In the genomic region with DNA sequence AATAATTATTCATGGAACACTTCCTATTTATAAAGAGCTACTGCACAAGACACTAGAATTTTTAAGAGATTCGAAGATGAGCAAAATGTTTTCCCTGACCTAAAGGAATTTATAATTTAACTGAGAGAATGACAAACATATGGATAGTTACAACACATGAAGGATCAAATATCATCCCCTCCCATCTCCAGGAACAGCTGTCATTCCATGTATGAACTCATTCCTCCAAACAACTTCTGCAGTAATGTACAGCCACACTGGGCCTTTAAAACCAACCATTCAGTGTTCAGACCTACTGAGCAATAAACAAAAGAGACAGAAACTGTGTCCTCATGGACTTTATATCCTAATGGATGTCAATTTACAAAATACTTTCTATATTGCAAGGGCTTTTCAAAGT, we compare ENCODE assay signal across 18 cellular contexts.
DNase-seq lines count a peak whose midpoint lies in the region; ATAC-seq and TF ChIP-seq lines count a peak whose summit lies in the region.
"Had no signal": no experiment of that assay in that cellular context is flagged by ENCODE, and none has a peak within 500 bp of the region (broad histone marks: within the 10 kb centered on the region; RNA-seq: fewer than 3 reads in every experiment).

No MANE protein-coding gene starts in this region.

- H3K9ac ChIP-seq in SK-N-SH (no peak overlapping the region), skeletal muscle satellite cell (ENCODE audit: low read depth, low read length) (no peak overlapping the region)

- no peak for TF ChIP-seq RAD21 in SK-N-SH (IDR thresholded peaks at IDR 0.05; ENCODE audit: low read length)

- CTCF ChIA-PET in SK-N-SH (lab: Yijun Ruan, JAX) = interaction anchor here (3.1 kb wide), 1 partner anchor 10 kb away, joined by 20 read pairs; no protein-coding TSS in a partner anchor

- H4K20me1 ChIP-seq in SK-N-SH (ENCODE audit: insufficient read depth) = no peaks in the 10 kb centered on the region

- 90% methylated on average over 1 of the region's 1 CpG for WGBS in SK-N-SH (ENCODE audit: low lambda C conversion rate)

- H3K4me3 ChIP-seq in SK-N-SH (ENCODE audit: low read depth in 2 of 2, low read length in 1 of 2) = no peak overlapping the region
- no peak overlapping the region for H3K4me3 ChIP-seq in fibroblast of villous mesenchyme (ENCODE audit: low read depth, low read length)
- H3K4me3 ChIP-seq in skeletal muscle satellite cell (ENCODE audit: low read length) = no peak overlapping the region
- no peak overlapping the region for H3K4me3 ChIP-seq in left lung

- no peaks in the 10 kb centered on the region for H3K79me2 ChIP-seq in SK-N-SH (ENCODE audit: insufficient read depth)

- no peak overlapping the region for H2AFZ ChIP-seq in SK-N-SH (ENCODE audit: low read depth)

- TF ChIP-seq EP300 in SK-N-SH (IDR thresholded peaks at IDR 0.05; ENCODE audit: borderline replicate concordance in 1 of 2, low read depth in 1 of 2, low read length in 1 of 2) = no peak

- intact Hi-C loops in left lung (cut with DNase I) = no loop called here

- H3F3A ChIP-seq in SK-N-SH (replicated peaks; ENCODE audit: insufficient read depth) = no peaks in the 10 kb centered on the region

- DNase-seq in SK-N-SH = no peak
- DNase-seq in RPMI7951 (ENCODE audit: low read depth) = peak; percentile 9
- DNase-seq in fibroblast of villous mesenchyme (ENCODE audit: low read depth) = peak; percentile 14
- DNase-seq in HuH-7.5 (ENCODE audit: low spot score) = no peak
- no peak for DNase-seq in left lung
- DNase-seq: C1 segment of cervical spinal cord, H7, MV-4-11, NCI-H1417 treated with DMSO at 0.1 percent for 48 hours, NCI-H2081 treated with DMSO at 0.1 percent for 48 hours, NCI-H345, NCI-H774, SHP77 treated with DMSO at 0.1 percent for 48 hours had no signal

- H3K9me3 ChIP-seq in SK-N-SH (no peaks in the 10 kb centered on the region), skeletal muscle satellite cell (replicated peaks; ENCODE audit: low read length) (no peaks in the 10 kb centered on the region), left lung (no peaks in the 10 kb centered on the region)

- H3K36me3 ChIP-seq in SK-N-SH (replicated peaks in 1 of 2; ENCODE audit: control insufficient read depth in 1 of 2, insufficient read depth in 2 of 2, low read length in 1 of 2) (no peaks in the 10 kb centered on the region), skeletal muscle satellite cell (ENCODE audit: insufficient read depth, low read length) (peaks cover 2% of the 10 kb centered on the region), left lung (peaks cover 0 to 12% of the 10 kb centered on the region in 2 donors)

- H3K27ac ChIP-seq in SK-N-SH (ENCODE audit: low read depth in 2 of 2, low read length in 1 of 2) (no peak overlapping the region), left lung (no peak overlapping the region)
- H3K27ac ChIP-seq: 22Rv1 had no signal

- no peak for TF ChIP-seq CTCF in SK-N-SH (IDR thresholded peaks at IDR 0.05)
- no peak for TF ChIP-seq CTCF in fibroblast of villous mesenchyme (IDR thresholded peaks at IDR 0.05; ENCODE audit: insufficient read depth, low read depth, low read length)
- TF ChIP-seq CTCF in left lung (IDR thresholded peaks at IDR 0.05) = no peak

- POLR2A ChIA-PET in SK-N-SH (lab: Yijun Ruan, JAX) = no interaction called here

- H3K4me1 ChIP-seq in SK-N-SH (ENCODE audit: control insufficient read depth in 1 of 2, insufficient read depth in 2 of 2, low read depth in 1 of 2, low read length in 1 of 2) (no peaks in the 10 kb centered on the region; a peak in 1 of 4 replicates), skeletal muscle satellite cell (ENCODE audit: control insufficient read depth, insufficient read depth, low read length) (peaks cover 9% of the 10 kb centered on the region), left lung (no peaks in the 10 kb centered on the region)

- no peaks in the 10 kb centered on the region for H3K27me3 ChIP-seq in SK-N-SH (ENCODE audit: insufficient read depth)
- no peaks in the 10 kb centered on the region for H3K27me3 ChIP-seq in skeletal muscle satellite cell (ENCODE audit: control insufficient read depth, insufficient read depth, low read length)
- H3K27me3 ChIP-seq in left lung = no peaks in the 10 kb centered on the region

- no peaks in the 10 kb centered on the region for H3K9me2 ChIP-seq in SK-N-SH

- no peak overlapping the region for H3K4me2 ChIP-seq in SK-N-SH
- peak overlapping the region; percentile 27 for H3K4me2 ChIP-seq in skeletal muscle satellite cell (ENCODE audit: low read length)

- ATAC-seq in SK-N-SH treated with all-trans-retinoic acid at 6 μM for 48 hours (0 out of 3 replicates have a peak, but pooled peaks have one; percentile 37), GM21367 (IDR thresholded peaks at IDR 0.05; ENCODE audit: unreplicated experiment) (no peak), left lung (no peak)
- ATAC-seq: HepG2 had no signal

TF ChIP-seq in SK-N-SH treated with all-trans-retinoic acid at 6 μM for 48 hours, 23 proteins besides CTCF, POLR2A, EP300 and RAD21 (continues in another document):
- TF ChIP-seq, protein P1, sequence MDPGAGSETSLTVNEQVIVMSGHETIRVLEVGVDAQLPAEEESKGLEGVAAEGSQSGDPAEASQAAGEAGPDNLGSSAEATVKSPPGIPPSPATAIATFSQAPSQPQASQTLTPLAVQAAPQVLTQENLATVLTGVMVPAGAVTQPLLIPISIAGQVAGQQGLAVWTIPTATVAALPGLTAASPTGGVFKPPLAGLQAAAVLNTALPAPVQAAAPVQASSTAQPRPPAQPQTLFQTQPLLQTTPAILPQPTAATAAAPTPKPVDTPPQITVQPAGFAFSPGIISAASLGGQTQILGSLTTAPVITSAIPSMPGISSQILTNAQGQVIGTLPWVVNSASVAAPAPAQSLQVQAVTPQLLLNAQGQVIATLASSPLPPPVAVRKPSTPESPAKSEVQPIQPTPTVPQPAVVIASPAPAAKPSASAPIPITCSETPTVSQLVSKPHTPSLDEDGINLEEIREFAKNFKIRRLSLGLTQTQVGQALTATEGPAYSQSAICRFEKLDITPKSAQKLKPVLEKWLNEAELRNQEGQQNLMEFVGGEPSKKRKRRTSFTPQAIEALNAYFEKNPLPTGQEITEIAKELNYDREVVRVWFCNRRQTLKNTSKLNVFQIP (CRISPR knock-in tag; IDR thresholded peaks at IDR 0.05; ENCODE audit: borderline replicate concordance, low read depth) = no peak
- TF ChIP-seq, protein P2, sequence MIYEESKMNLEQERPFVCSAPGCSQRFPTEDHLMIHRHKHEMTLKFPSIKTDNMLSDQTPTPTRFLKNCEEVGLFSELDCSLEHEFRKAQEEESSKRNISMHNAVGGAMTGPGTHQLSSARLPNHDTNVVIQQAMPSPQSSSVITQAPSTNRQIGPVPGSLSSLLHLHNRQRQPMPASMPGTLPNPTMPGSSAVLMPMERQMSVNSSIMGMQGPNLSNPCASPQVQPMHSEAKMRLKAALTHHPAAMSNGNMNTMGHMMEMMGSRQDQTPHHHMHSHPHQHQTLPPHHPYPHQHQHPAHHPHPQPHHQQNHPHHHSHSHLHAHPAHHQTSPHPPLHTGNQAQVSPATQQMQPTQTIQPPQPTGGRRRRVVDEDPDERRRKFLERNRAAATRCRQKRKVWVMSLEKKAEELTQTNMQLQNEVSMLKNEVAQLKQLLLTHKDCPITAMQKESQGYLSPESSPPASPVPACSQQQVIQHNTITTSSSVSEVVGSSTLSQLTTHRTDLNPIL (CRISPR knock-in tag; IDR thresholded peaks at IDR 0.05; ENCODE audit: low read depth) = no peak
- no peak for TF ChIP-seq ZFP3 (CRISPR knock-in tag; IDR thresholded peaks at IDR 0.05)
- TF ChIP-seq OSR1 (CRISPR knock-in tag; IDR thresholded peaks at IDR 0.05) = no peak
- TF ChIP-seq SNAI2 (CRISPR knock-in tag; IDR thresholded peaks at IDR 0.05) = no peak
- TF ChIP-seq PPARA (CRISPR knock-in tag; IDR thresholded peaks at IDR 0.05; ENCODE audit: borderline replicate concordance) = no peak
- TF ChIP-seq TCF4 (CRISPR knock-in tag; IDR thresholded peaks at IDR 0.05; ENCODE audit: borderline replicate concordance) = no peak
- TF ChIP-seq ZNF70 (CRISPR knock-in tag; IDR thresholded peaks at IDR 0.05) = no peak
- TF ChIP-seq TOX (CRISPR knock-in tag; IDR thresholded peaks at IDR 0.05; ENCODE audit: borderline replicate concordance) = no peak

TF ChIP-seq in SK-N-SH, 30 proteins besides CTCF, POLR2A, EP300 and RAD21 (continues in another document):
- TF ChIP-seq, protein P3, sequence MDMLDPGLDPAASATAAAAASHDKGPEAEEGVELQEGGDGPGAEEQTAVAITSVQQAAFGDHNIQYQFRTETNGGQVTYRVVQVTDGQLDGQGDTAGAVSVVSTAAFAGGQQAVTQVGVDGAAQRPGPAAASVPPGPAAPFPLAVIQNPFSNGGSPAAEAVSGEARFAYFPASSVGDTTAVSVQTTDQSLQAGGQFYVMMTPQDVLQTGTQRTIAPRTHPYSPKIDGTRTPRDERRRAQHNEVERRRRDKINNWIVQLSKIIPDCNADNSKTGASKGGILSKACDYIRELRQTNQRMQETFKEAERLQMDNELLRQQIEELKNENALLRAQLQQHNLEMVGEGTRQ (IDR thresholded peaks at IDR 0.05; ENCODE audit: borderline replicate concordance, low read depth, low read length) = no peak
- no peak for TF ChIP-seq TAF1 (IDR thresholded peaks at IDR 0.05; ENCODE audit: borderline replicate concordance, low read depth, low read length)
- TF ChIP-seq TEAD4 (IDR thresholded peaks at IDR 0.05; ENCODE audit: borderline replicate concordance, insufficient read depth) = no peak
- TF ChIP-seq RFX5 (IDR thresholded peaks at IDR 0.05; ENCODE audit: low read length) = no peak
- TF ChIP-seq NRF1 (IDR thresholded peaks at IDR 0.05; ENCODE audit: low read depth, low read length) = no peak
- TF ChIP-seq, protein P4, sequence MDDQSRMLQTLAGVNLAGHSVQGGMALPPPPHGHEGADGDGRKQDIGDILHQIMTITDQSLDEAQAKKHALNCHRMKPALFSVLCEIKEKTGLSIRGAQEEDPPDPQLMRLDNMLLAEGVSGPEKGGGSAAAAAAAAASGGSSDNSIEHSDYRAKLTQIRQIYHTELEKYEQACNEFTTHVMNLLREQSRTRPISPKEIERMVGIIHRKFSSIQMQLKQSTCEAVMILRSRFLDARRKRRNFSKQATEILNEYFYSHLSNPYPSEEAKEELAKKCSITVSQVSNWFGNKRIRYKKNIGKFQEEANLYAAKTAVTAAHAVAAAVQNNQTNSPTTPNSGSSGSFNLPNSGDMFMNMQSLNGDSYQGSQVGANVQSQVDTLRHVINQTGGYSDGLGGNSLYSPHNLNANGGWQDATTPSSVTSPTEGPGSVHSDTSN (IDR thresholded peaks at IDR 0.05) = no peak
- TF ChIP-seq CHD2 (IDR thresholded peaks at IDR 0.05; ENCODE audit: low read length, partially characterized antibody) = no peak
- TF ChIP-seq RCOR1 (IDR thresholded peaks at IDR 0.05; ENCODE audit: low read length) = no peak

Comparison
In these comparisons a context has a peak if more than half of its experiments do, and no peak if none do; other contexts are left out.
1. DNase-seq: peak in RPMI7951 (single experiment) and fibroblast of villous mesenchyme (single experiment); none in SK-N-SH (single experiment), HuH-7.5 (single experiment) and left lung (0 of 2).